Comparison of ENCODE assay signal across 17 cellular contexts in genomic region chr4:42678512-42678911, GRCh38.
"Had no signal": no experiment of that assay in that cellular context is flagged by ENCODE, and none has a peak within 500 bp of the region (broad histone marks: within the 10 kb centered on the region; RNA-seq: fewer than 3 reads in every experiment).

No MANE protein-coding gene starts in this region.

- H3K36me3 Mint-ChIP-seq: brain had no signal

- H3K9me3 Mint-ChIP-seq: activated naive CD4-positive, alpha-beta T cell treated with anti-CD3 and anti-CD28 coated beads, Interleukin-2, amount 50 U/mL, for 24 hours; brain; central memory CD8-positive, alpha-beta T cell had no signal

- H3K4me3 Mint-ChIP-seq: activated naive CD4-positive, alpha-beta T cell treated with anti-CD3 and anti-CD28 coated beads, Interleukin-2, amount 50 U/mL, for 24 hours; brain; central memory CD8-positive, alpha-beta T cell had no signal

- H3K27me3 Mint-ChIP-seq: activated naive CD4-positive, alpha-beta T cell treated with anti-CD3 and anti-CD28 coated beads, Interleukin-2, amount 50 U/mL, for 24 hours; central memory CD8-positive, alpha-beta T cell; stimulated activated naive CD8-positive, alpha-beta T cell treated with anti-CD3 and anti-CD28 coated beads, Interleukin-15, amount 100 ng/mL, for 72 hours had no signal

- H3K27ac ChIP-seq: epithelial cell of prostate, sigmoid colon, testis, upper lobe of right lung had no signal

- H3K27ac Mint-ChIP-seq: activated naive CD4-positive, alpha-beta T cell treated with anti-CD3 and anti-CD28 coated beads, Interleukin-2, amount 50 U/mL, for 24 hours; brain had no signal

- ATAC-seq: stimulated activated naive CD8-positive, alpha-beta T cell treated with anti-CD3 and anti-CD28 coated beads, Interleukin-15, amount 100 ng/mL, for 72 hours; upper lobe of right lung had no signal

- H3K4me3 ChIP-seq: sigmoid colon, testis, upper lobe of right lung had no signal

- H3K36me3 ChIP-seq: sigmoid colon, upper lobe of right lung had no signal

- DNase-seq: activated T-cell treated with anti-CD3 and anti-CD28 coated beads, Interleukin-2, amount 50 U/mL, for 1 hour; amygdala; effector memory CD4-positive, alpha-beta T cell; hippocampal formation; kidney glomerular epithelial cell; mesendoderm; sigmoid colon; stimulated activated CD4-positive, alpha-beta T cell treated with anti-CD3 and anti-CD28 coated beads, Interleukin-12 subunit alpha, Interleukin-12 subunit beta, amount 100 ng/mL, for 4 hours; stimulated activated CD4-positive, alpha-beta T cell treated with anti-CD3 and anti-CD28 coated beads, Interleukin-4, amount 100 ng/mL, for 1 hour; stimulated activated CD8-positive, alpha-beta memory T cell treated with anti-CD3 and anti-CD28 coated beads, Interleukin-4, amount 100 ng/mL, for 48 hours; stimulated activated naive CD8-positive, alpha-beta T cell treated with anti-CD3 and anti-CD28 coated beads, Interleukin-15, amount 100 ng/mL, for 72 hours; testis; upper lobe of right lung had no signal

- H3K9me3 ChIP-seq: sigmoid colon, testis, upper lobe of right lung had no signal

- H3K4me1 ChIP-seq: sigmoid colon, testis had no signal
